13 cellular contexts compared by ENCODE assay signal in the genomic region with DNA sequence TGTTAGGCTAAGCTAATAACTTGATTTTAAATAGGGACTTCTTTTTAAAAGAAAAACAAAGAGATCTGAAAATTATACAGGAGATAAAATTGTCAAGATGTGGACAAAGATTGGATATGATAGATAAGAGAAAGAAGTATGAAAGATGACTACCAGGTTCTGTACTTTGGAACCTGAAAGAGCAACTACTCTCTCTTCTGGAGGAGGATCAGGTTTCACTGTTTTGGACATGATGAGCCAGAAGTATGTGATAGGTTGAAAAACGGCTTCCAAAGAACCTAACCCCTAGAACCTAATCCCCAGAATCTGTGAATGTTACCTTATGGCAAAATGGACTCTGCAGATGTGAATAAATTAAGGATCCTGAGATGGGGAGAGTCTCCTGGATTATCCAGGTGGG. TPM values are rescaled to one million over a fixed set of nuclear protein-coding genes. Genes with fewer than 3 reads are reported as not detected.
DNase-seq lines count a peak whose midpoint lies in the region; ATAC-seq, FAIRE-seq and TF ChIP-seq lines count a peak whose summit lies in the region.
"Had no signal": no experiment of that assay in that cellular context is flagged by ENCODE, and none has a peak within 500 bp of the region (broad histone marks: within the 10 kb centered on the region; RNA-seq: fewer than 3 reads in every experiment).

No MANE protein-coding gene starts in this region.

- H3K4me3 ChIP-seq in mesenchymal stem cell (ENCODE audit: insufficient read depth in 1 of 2, low read depth in 1 of 2, low read length in 2 of 2) (no peak overlapping the region), heart right ventricle (no peak overlapping the region)
- H3K4me3 ChIP-seq: testis had no signal

- H2BK120ac ChIP-seq in mesenchymal stem cell (ENCODE audit: low read depth, low read length), result no peak overlapping the region

- H2AK5ac ChIP-seq in mesenchymal stem cell (ENCODE audit: low read length, severe bottlenecking), result no peak overlapping the region

- POLR2A ChIA-PET in activated B cell treated with CpG ODN at 0.5 μM for 24 hours (lab: Charles Lee), result interaction anchor here (0.6 to 3.0 kb wide), 4 partner anchors 22 to 30 kb away, joined by 3 to 14 read pairs (median 7); partner anchors contain the start of gene PHTF1

- no peak overlapping the region for H3K23ac ChIP-seq in mesenchymal stem cell (ENCODE audit: low read length in 2 of 2)

- no peaks in the 10 kb centered on the region for H3K9me3 ChIP-seq in mesenchymal stem cell (ENCODE audit: control insufficient read depth, low read length)
- H3K9me3 ChIP-seq in heart right ventricle, result no peaks in the 10 kb centered on the region
- H3K9me3 ChIP-seq: testis had no signal

- no peak overlapping the region for H3K4me3 Mint-ChIP-seq in activated B cell treated with CpG ODN at 0.5 μM for 24 hours
- H3K4me3 Mint-ChIP-seq: IgD-negative memory B cell had no signal

- H3K27ac ChIP-seq in mesenchymal stem cell (ENCODE audit: low read length, poor library complexity, severe bottlenecking), result no peak overlapping the region
- no peak overlapping the region for H3K27ac ChIP-seq in heart right ventricle
- H3K27ac ChIP-seq: testis had no signal

- no peaks in the 10 kb centered on the region for H3K27me3 ChIP-seq in mesenchymal stem cell (ENCODE audit: control insufficient read depth in 1 of 2, insufficient read depth in 1 of 2, low read length in 2 of 2)
- H3K27me3 ChIP-seq in heart right ventricle, result no peaks in the 10 kb centered on the region
- H3K27me3 ChIP-seq: testis had no signal

- peaks cover 34% of the 10 kb centered on the region for H3K36me3 Mint-ChIP-seq in activated B cell treated with CpG ODN at 0.5 μM for 24 hours (ENCODE audit: low read depth)
- H3K36me3 Mint-ChIP-seq: IgD-negative memory B cell had no signal

- FAIRE-seq in HTR-8/SVneo (lab: Jason Lieb, UNC), result no peak

- DNase-seq in DMS53 (lab: John Stamatoyannopoulos, UW) (peak; percentile 47), HTR-8/SVneo (ENCODE audit: insufficient read length, low spot score) (peak; percentile 5), activated B cell treated with CpG ODN at 0.5 μM for 24 hours (no peak), mesenchymal stem cell (no peak), SKM-1 treated with dmso at 0.1 percent for 144 hours (lab: John Stamatoyannopoulos, UW; ENCODE audit: unreplicated experiment) (no peak), heart right ventricle (no peak), DMS79 treated with DMSO at 0.1 percent for 48 hours (lab: John Stamatoyannopoulos, UW) (no peak)
- DNase-seq: GOT3, NCI-H2029, retina, testis had no signal

- TF ChIP-seq CTCF in activated B cell treated with CpG ODN at 0.5 μM for 24 hours (IDR thresholded peaks at IDR 0.05), result no peak
- TF ChIP-seq CTCF in heart right ventricle (IDR thresholded peaks at IDR 0.05), result no peak

- H2BK5ac ChIP-seq in mesenchymal stem cell (ENCODE audit: low read depth, low read length, poor library complexity, severe bottlenecking), result no peak overlapping the region

- H3K27ac Mint-ChIP-seq in activated B cell treated with CpG ODN at 0.5 μM for 24 hours, result peak overlapping the region; percentile 8

- no peak overlapping the region for H3K4me2 ChIP-seq in mesenchymal stem cell (ENCODE audit: low read length, poor library complexity, severe bottlenecking)

- H3K27me3 Mint-ChIP-seq in activated B cell treated with CpG ODN at 0.5 μM for 24 hours, result no peaks in the 10 kb centered on the region
- H3K27me3 Mint-ChIP-seq: IgD-negative memory B cell had no signal

- no peaks in the 10 kb centered on the region for H3K9me3 Mint-ChIP-seq in activated B cell treated with CpG ODN at 0.5 μM for 24 hours
- H3K9me3 Mint-ChIP-seq: IgD-negative memory B cell had no signal

- H2BK15ac ChIP-seq in mesenchymal stem cell (ENCODE audit: low read depth, poor library complexity, severe bottlenecking), result no peak overlapping the region

- no peak overlapping the region for H3K4ac ChIP-seq in mesenchymal stem cell (ENCODE audit: low read depth in 1 of 2, low read length in 2 of 2)

- H4K91ac ChIP-seq in mesenchymal stem cell (ENCODE audit: low read length), result no peak overlapping the region

- no peak overlapping the region for H2BK12ac ChIP-seq in mesenchymal stem cell (ENCODE audit: low read length in 2 of 2)

- H3K18ac ChIP-seq in mesenchymal stem cell (ENCODE audit: low read depth in 1 of 2, low read length in 2 of 2), result no peak overlapping the region

- no peak overlapping the region for H2AFZ ChIP-seq in mesenchymal stem cell (ENCODE audit: low read depth, low read length)

- H3K14ac ChIP-seq in mesenchymal stem cell (ENCODE audit: low read length in 2 of 2), result no peak overlapping the region

- CTCF ChIA-PET in activated B cell treated with CpG ODN at 0.5 μM for 24 hours (lab: Charles Lee), result no interaction called here

- H3K79me1 ChIP-seq in mesenchymal stem cell (replicated peaks; ENCODE audit: low read length, poor library complexity, severe bottlenecking), result peaks cover 32% of the 10 kb centered on the region

- H3K4me1 ChIP-seq in mesenchymal stem cell (ENCODE audit: control insufficient read depth, insufficient read depth, low read depth, low read length), result no peaks in the 10 kb centered on the region
- peaks cover 12 to 73% (median 58%) of the 10 kb centered on the region in 9 donors for H3K4me1 ChIP-seq in heart right ventricle

- H3K9ac ChIP-seq in mesenchymal stem cell (ENCODE audit: low read length), result peak overlapping the region; percentile 17

- H3K4me1 Mint-ChIP-seq in activated B cell treated with CpG ODN at 0.5 μM for 24 hours, result peaks cover 24% of the 10 kb centered on the region

- ATAC-seq in activated B cell treated with CpG ODN at 0.5 μM for 24 hours (ENCODE audit: low read depth), result no peak
- no peak for ATAC-seq in heart right ventricle
- no peak for ATAC-seq in HG03045 (IDR thresholded peaks at IDR 0.05; ENCODE audit: unreplicated experiment)

- no CpG with 5 or more reads among the region's 1 CpG for WGBS in mesenchymal stem cell
- 47 to 52% methylated on average over 1 of the region's 1 CpG for WGBS in heart right ventricle, 2 donors

- intact Hi-C loops in activated B cell treated with CpG ODN at 0.5 μM for 24 hours (cut with micrococcal nuclease), result no loop called here
- intact Hi-C loops in heart right ventricle (cut with DNase I), result no loop called here

- no peak overlapping the region for H4K8ac ChIP-seq in mesenchymal stem cell (ENCODE audit: low read length)

- H3K36me3 ChIP-seq in mesenchymal stem cell (ENCODE audit: control insufficient read depth in 1 of 2, insufficient read depth in 2 of 2, low read depth in 1 of 2, low read length in 2 of 2) (peaks cover 5 to 15% of the 10 kb centered on the region in 2 experiments), heart right ventricle (peaks cover 0 to 4% (median 0%) of the 10 kb centered on the region in 9 donors)

RNA-seq across cellular contexts. Expression of gene RSBN1, which starts 26.2 kb away (rescaled TPM):
- total RNA-seq in activated B cell treated with CpG ODN at 0.5 μM for 24 hours (26.4 and 29.1 TPM in 2 replicates), heart right ventricle (10 to 100 TPM in 8 of 10 donors, 1 to 10 TPM in 2; 7.5 to 13.9 (median 11.8) TPM)
- polyA plus RNA-seq in mesenchymal stem cell (2013, experiment 1 of 2), result 5.9 TPM
- 5.7 TPM for polyA plus RNA-seq in mesenchymal stem cell (2013, experiment 2 of 2)
- 1 to 10 TPM; 2.1 to 5.0 TPM for polyA plus RNA-seq in heart right ventricle

RNA-seq across cellular contexts. Expression of gene PHTF1, which starts 26.8 kb away (rescaled TPM):
- total RNA-seq in activated B cell treated with CpG ODN at 0.5 μM for 24 hours, result 19.2 and 25.0 TPM in 2 replicates
- 32.2 TPM for polyA plus RNA-seq in mesenchymal stem cell (2013, experiment 1 of 2)
- 33.2 TPM for polyA plus RNA-seq in mesenchymal stem cell (2013, experiment 2 of 2)
- 10 to 100 TPM in 5 of 10 donors, 1 to 10 TPM in 5; 7.7 to 14.8 (median 10.0) TPM for total RNA-seq in heart right ventricle
- polyA plus RNA-seq in heart right ventricle, result 1 to 10 TPM; 4.9 to 8.3 TPM

Comparison
In these comparisons a context has a peak if more than half of its experiments do, and no peak if none do; other contexts are left out.
1. DNase-seq: peak in DMS53 (single experiment) and HTR-8/SVneo (single experiment); none in activated B cell treated with CpG ODN at 0.5 μM for 24 hours (single experiment), mesenchymal stem cell (single experiment), SKM-1 treated with dmso at 0.1 percent for 144 hours (single experiment), heart right ventricle (0 of 2) and DMS79 treated with DMSO at 0.1 percent for 48 hours (single experiment).